ENCODE assay signal across 24 cellular contexts in the genomic region with DNA sequence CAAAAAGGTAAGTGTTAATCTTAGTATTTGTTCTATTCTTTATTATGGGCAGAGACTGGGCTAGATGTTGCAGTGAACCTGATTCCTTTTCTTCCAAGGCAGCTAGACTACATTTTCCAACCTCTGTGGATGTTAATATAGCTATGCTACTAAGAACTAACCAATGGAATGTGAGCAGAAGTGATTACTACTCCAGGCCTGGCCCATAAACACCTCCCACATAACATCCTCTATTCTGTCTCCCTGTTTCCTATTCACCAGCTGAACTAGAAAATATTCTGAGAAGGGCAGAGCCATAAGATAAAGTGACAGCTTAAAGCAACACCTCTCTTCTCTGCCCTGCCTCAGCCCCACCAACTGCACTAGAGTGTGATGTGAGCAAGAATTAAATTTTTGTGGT. TPM values are rescaled to one million over a fixed set of nuclear protein-coding genes. Genes with fewer than 3 reads are reported as not detected.
"Had no signal": no experiment of that assay in that cellular context is flagged by ENCODE, and none has a peak within 500 bp of the region (broad histone marks: within the 10 kb centered on the region; RNA-seq: fewer than 3 reads in every experiment).

No MANE protein-coding gene starts in this region.

- H3K4me3 Mint-ChIP-seq: activated naive CD4-positive, alpha-beta T cell treated with anti-CD3 and anti-CD28 coated beads, Interleukin-2, amount 50 U/mL, for 24 hours; mesothelial cell of epicardium; nephron progenitor cell; T-helper 1 cell treated with Interleukin-12 subunit alpha and Interleukin-12 subunit beta and Interleukin-4 antibody, amounts not matched to agents 30 μg/mL and 1 μg/mL, for 36 hours had no signal

- H3K9me3 ChIP-seq: left lung, sigmoid colon, tibial nerve had no signal

- H3K27ac Mint-ChIP-seq: mesothelial cell of epicardium; nephron progenitor cell; T-helper 1 cell treated with Interleukin-12 subunit alpha and Interleukin-12 subunit beta and Interleukin-4 antibody, amounts not matched to agents 30 μg/mL and 1 μg/mL, for 36 hours had no signal

- H3K9me3 Mint-ChIP-seq: activated naive CD4-positive, alpha-beta T cell treated with anti-CD3 and anti-CD28 coated beads, Interleukin-2, amount 50 U/mL, for 24 hours; T-helper 1 cell treated with Interleukin-12 subunit alpha and Interleukin-12 subunit beta and Interleukin-4 antibody, amounts not matched to agents 30 μg/mL and 1 μg/mL, for 36 hours had no signal

- ATAC-seq: foreskin keratinocyte, left lung had no signal

- H3K27me3 Mint-ChIP-seq: activated naive CD4-positive, alpha-beta T cell treated with anti-CD3 and anti-CD28 coated beads, Interleukin-2, amount 50 U/mL, for 24 hours had no signal

- H3K36me3 ChIP-seq: left lung, sigmoid colon, tibial nerve had no signal

- H3K27me3 ChIP-seq: dorsolateral prefrontal cortex, foreskin keratinocyte, left lung, sigmoid colon, tibial nerve had no signal

- H3K36me3 Mint-ChIP-seq: activated naive CD4-positive, alpha-beta T cell treated with anti-CD3 and anti-CD28 coated beads, Interleukin-2, amount 50 U/mL, for 24 hours; mesothelial cell of epicardium had no signal

- H3K4me3 ChIP-seq: dorsolateral prefrontal cortex, left lung, sigmoid colon, tibial nerve had no signal

- DNase-seq: activated CD4-positive, alpha-beta T cell treated with anti-CD3 and anti-CD28 coated beads, Interleukin-2, amount 50 U/mL, for 4 hours; activated CD4-positive, CD25-positive, alpha-beta regulatory T cell treated with anti-CD3 and anti-CD28 coated beads, Interleukin-2, amount 50 U/mL, for 72 hours; activated gamma-delta T cell; dorsolateral prefrontal cortex; foreskin keratinocyte; hippocampal formation; left lung; nephron progenitor cell; nucleus accumbens; sigmoid colon; stimulated activated CD8-positive, alpha-beta memory T cell treated with anti-CD3 and anti-CD28 coated beads, Interleukin-4, amount 100 ng/mL, for 48 hours; stimulated activated naive CD4-positive, alpha-beta T cell treated with Interleukin-2 at 50 U/mL for 16 hours had no signal

- H3K27ac ChIP-seq: dorsolateral prefrontal cortex, foreskin keratinocyte, sigmoid colon, tibial nerve, VCaP had no signal

- FAIRE-seq: keratinocyte, urothelium cell line had no signal

RNA-seq across cellular contexts. Expression of gene CD200R1L, which starts 29.4 kb away (rescaled TPM):
- total RNA-seq: chondrocyte, foreskin keratinocyte, left lung, lung microvascular endothelial cell, mesothelial cell of epicardium, renal cortical epithelial cell, sigmoid colon, subcutaneous adipose tissue, tibial nerve had no signal
- polyA plus RNA-seq: adipose tissue, foreskin keratinocyte, keratinocyte, sigmoid colon had no signal
